In the genomic region with DNA sequence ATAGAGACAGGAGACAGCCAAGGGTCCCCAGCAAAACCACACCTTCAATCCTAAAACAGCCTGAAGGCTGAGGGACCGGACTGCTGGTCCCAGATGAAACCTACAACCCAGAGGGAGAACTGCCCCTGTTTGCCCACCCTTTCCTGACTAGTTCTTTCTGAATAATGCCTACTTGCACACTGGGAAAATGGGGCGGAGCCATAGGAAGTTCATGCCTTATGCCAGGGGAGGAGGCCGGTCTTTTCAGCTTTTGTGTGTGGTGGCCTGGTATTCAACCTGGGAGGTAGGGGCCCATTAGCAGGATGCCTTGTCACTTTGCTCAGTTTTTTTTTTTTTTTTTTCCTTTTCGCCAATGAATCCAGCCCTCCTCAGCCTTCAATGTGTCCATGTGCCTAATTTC, we compare ENCODE assay signal across 15 cellular contexts. TPM values are rescaled to one million over a fixed set of nuclear protein-coding genes. Genes with fewer than 3 reads are reported as not detected.
DNase-seq lines count a peak whose midpoint lies in the region; ATAC-seq and TF ChIP-seq lines count a peak whose summit lies in the region.
"Had no signal": no experiment of that assay in that cellular context is flagged by ENCODE, and none has a peak within 500 bp of the region (broad histone marks: within the 10 kb centered on the region; RNA-seq: fewer than 3 reads in every experiment).

No MANE protein-coding gene starts in this region.

- no peaks in the 10 kb centered on the region for H3K79me1 ChIP-seq in H9 (ENCODE audit: insufficient read depth, low read depth, low read length, poor library complexity, severe bottlenecking)

- H3K27ac Mint-ChIP-seq in H9 (peak overlapping the region in 1 of 3 experiments; percentile 42; a peak in 2 of 7 replicates), WTC11 (peak overlapping the region; percentile 90; the same call in 1 of the 2 replicates)
- H3K27ac Mint-ChIP-seq: CD4-positive, alpha-beta memory T cell; T-cell had no signal

- H4K20me1 ChIP-seq in H9 (ENCODE audit: control insufficient read depth, insufficient read depth, insufficient read length) = no peaks in the 10 kb centered on the region

- H2BK120ac ChIP-seq in H9 (ENCODE audit: low read depth, low read length, poor library complexity, severe bottlenecking) = no peak overlapping the region

- H3K36me3 ChIP-seq in iPS-20b (ENCODE audit: insufficient read depth, low read depth, low read length) = no peaks in the 10 kb centered on the region
- H3K36me3 ChIP-seq: SJSA1 had no signal

- no peak overlapping the region for H3T11ph ChIP-seq in H9 (ENCODE audit: low read length)

- H2BK5ac ChIP-seq in H9 (ENCODE audit: insufficient read length, low read length) = no peak overlapping the region

- H3K9me3 ChIP-seq in H9 (ENCODE audit: control insufficient read depth, low read depth, low read length) = peaks cover 6% of the 10 kb centered on the region
- peaks cover 9% of the 10 kb centered on the region; the same call in 1 of the 2 replicates for H3K9me3 ChIP-seq in iPS-20b (ENCODE audit: insufficient read depth, low read depth, low read length)
- H3K9me3 ChIP-seq: SJSA1 had no signal

- no peak overlapping the region for H4K8ac ChIP-seq in H9 (replicated peaks; ENCODE audit: insufficient read length, low read depth, low read length)

- H4K91ac ChIP-seq in H9 (ENCODE audit: insufficient read length, low read depth, low read length) = no peak overlapping the region

- H3K4me1 Mint-ChIP-seq in H9 (peaks cover 24 to 30% of the 10 kb centered on the region in 2 experiments), WTC11 (peaks cover 38% of the 10 kb centered on the region)
- H3K4me1 Mint-ChIP-seq: CD4-positive, alpha-beta memory T cell; T-cell had no signal

- no peaks in the 10 kb centered on the region for H3K23me2 ChIP-seq in H9 (ENCODE audit: insufficient read length, low read depth, low read length, poor library complexity, severe bottlenecking)

- no peak overlapping the region for H2BK12ac ChIP-seq in H9 (ENCODE audit: insufficient read length, low read depth, low read length)

- ATAC-seq in WTC11 = peak; percentile 69
- no peak for ATAC-seq in GM19351 (IDR thresholded peaks at IDR 0.05; ENCODE audit: unreplicated experiment)
- ATAC-seq: T-cell had no signal

- H3K27ac ChIP-seq in H9 (ENCODE audit: insufficient read length, low read depth, low read length) = no peak overlapping the region
- H3K27ac ChIP-seq in iPS-20b (ENCODE audit: low read length) = no peak overlapping the region
- H3K27ac ChIP-seq: 22Rv1, SJSA1 had no signal

- DNase-seq in DMS 273 (lab: John Stamatoyannopoulos, UW; ENCODE audit: unreplicated experiment) (peak; percentile 44), DMS 273 treated with DMSO at 0.1 percent for 48 hours (lab: John Stamatoyannopoulos, UW) (no peak), H9 (peak; percentile 80), WTC11 (ENCODE audit: low spot score) (peak; percentile 30), SKM-1 treated with dmso at 0.1 percent for 144 hours (lab: John Stamatoyannopoulos, UW; ENCODE audit: unreplicated experiment) (no peak), SKM-1 (lab: John Stamatoyannopoulos, UW; ENCODE audit: unreplicated experiment) (no peak)
- DNase-seq: CD4-positive, alpha-beta memory T cell; DMS79 treated with DMSO at 0.1 percent for 48 hours; NCI-H187; NCI-H446; T-cell had no signal

- H2BK15ac ChIP-seq in H9 (ENCODE audit: low read depth, low read length) = no peak overlapping the region

- H4K5ac ChIP-seq in H9 (ENCODE audit: insufficient read length, low read depth, low read length) = no peak overlapping the region

- H3K36me3 Mint-ChIP-seq in H9 (ENCODE audit: insufficient read depth in 1 of 3, low read depth in 3 of 3) = peaks cover 24 to 41% (median 27%) of the 10 kb centered on the region in 3 experiments
- H3K36me3 Mint-ChIP-seq in WTC11 = peaks cover 34% of the 10 kb centered on the region
- H3K36me3 Mint-ChIP-seq: T-cell had no signal

- peak overlapping the region; percentile 1 for H3K4me2 ChIP-seq in H9 (ENCODE audit: insufficient read depth, insufficient read length, low read length)

- no peak overlapping the region for H3K4ac ChIP-seq in H9 (ENCODE audit: low read depth, low read length)

- no peak for TF ChIP-seq CTCF in H9 (conservative IDR thresholded peaks at IDR 0.05)
- TF ChIP-seq CTCF in WTC11 (IDR thresholded peaks at IDR 0.05) = no peak

- H3K9me3 Mint-ChIP-seq in H9 (peaks cover 41 to 44% of the 10 kb centered on the region in 2 experiments), WTC11 (peaks cover 35% of the 10 kb centered on the region)
- H3K9me3 Mint-ChIP-seq: T-cell had no signal

- H3K4me1 ChIP-seq in H9 (ENCODE audit: insufficient read depth, low read length) (peaks cover 4% of the 10 kb centered on the region; the same call in 1 of the 2 replicates), iPS-20b (ENCODE audit: insufficient read depth, low read length) (peaks cover 13% of the 10 kb centered on the region)
- H3K4me1 ChIP-seq: SJSA1 had no signal

- H2BK20ac ChIP-seq in H9 (ENCODE audit: low read depth, low read length, poor library complexity, severe bottlenecking) = no peak overlapping the region

- no peaks in the 10 kb centered on the region for H3K79me2 ChIP-seq in H9 (ENCODE audit: insufficient read depth, low read length)

- POLR2A ChIA-PET in WTC11 (lab: Charles Lee) = interaction anchor here (1.0 kb wide), 1 partner anchor 21 kb away, joined by 3 read pairs; a partner anchor contains a TSS

- H3K18ac ChIP-seq in H9 (ENCODE audit: insufficient read length, low read depth, low read length) = no peak overlapping the region

- CTCF ChIA-PET in WTC11 (lab: Charles Lee) = interaction anchor here (0.7 to 1.3 kb wide), 5 partner anchors 9 to 239 kb away, joined by 3 to 8 read pairs (median 4); no protein-coding TSS in a partner anchor

- no peak overlapping the region for H3K14ac ChIP-seq in H9 (ENCODE audit: insufficient read depth, low read length)

- H2AFZ ChIP-seq in H9 (ENCODE audit: low read length) = no peak overlapping the region

- H3K27me3 ChIP-seq in H9 (ENCODE audit: insufficient read depth, low read length) = no peaks in the 10 kb centered on the region
- H3K27me3 ChIP-seq in iPS-20b (ENCODE audit: insufficient read depth, low read length) = no peaks in the 10 kb centered on the region
- H3K27me3 ChIP-seq: SJSA1 had no signal

- H3K23ac ChIP-seq in H9 (ENCODE audit: insufficient read length, low read depth, low read length) = no peak overlapping the region

- H3K9ac ChIP-seq in H9 (ENCODE audit: extremely low read depth, insufficient read length, low read length) (no peak overlapping the region), iPS-20b (ENCODE audit: low read depth, low read length) (peak overlapping the region; percentile 19; the same call in 1 of the 2 replicates)

- WGBS in H9 (ENCODE audit: extremely low coverage, insufficient read length, low lambda C conversion rate) = no CpG with 5 or more reads among the region's 4 CpGs

- no peak overlapping the region for H3K56ac ChIP-seq in H9 (ENCODE audit: insufficient read length, low read depth, low read length)

- H3K4me3 ChIP-seq in iPS-20b (ENCODE audit: low read length) = peak overlapping the region; percentile 34
- H3K4me3 ChIP-seq: SJSA1 had no signal

- no peak overlapping the region for H2AK5ac ChIP-seq in H9 (ENCODE audit: insufficient read length, low read length)

- H3K27me3 Mint-ChIP-seq in H9 (ENCODE audit: low read depth) (no peaks in the 10 kb centered on the region; the same call in 1 of the 2 replicates), WTC11 (ENCODE audit: low read depth) (no peaks in the 10 kb centered on the region; the same call in 1 of the 2 replicates)

- H3K4me3 Mint-ChIP-seq in H9 (no peak overlapping the region), WTC11 (peak overlapping the region; percentile 9; the same call in 1 of the 2 replicates)
- H3K4me3 Mint-ChIP-seq: CD4-positive, alpha-beta memory T cell; T-cell had no signal

TF ChIP-seq in WTC11, 78 proteins besides CTCF, POLR2A, EP300 and RAD21 (continues in another document):
- TF ChIP-seq, protein P1, sequence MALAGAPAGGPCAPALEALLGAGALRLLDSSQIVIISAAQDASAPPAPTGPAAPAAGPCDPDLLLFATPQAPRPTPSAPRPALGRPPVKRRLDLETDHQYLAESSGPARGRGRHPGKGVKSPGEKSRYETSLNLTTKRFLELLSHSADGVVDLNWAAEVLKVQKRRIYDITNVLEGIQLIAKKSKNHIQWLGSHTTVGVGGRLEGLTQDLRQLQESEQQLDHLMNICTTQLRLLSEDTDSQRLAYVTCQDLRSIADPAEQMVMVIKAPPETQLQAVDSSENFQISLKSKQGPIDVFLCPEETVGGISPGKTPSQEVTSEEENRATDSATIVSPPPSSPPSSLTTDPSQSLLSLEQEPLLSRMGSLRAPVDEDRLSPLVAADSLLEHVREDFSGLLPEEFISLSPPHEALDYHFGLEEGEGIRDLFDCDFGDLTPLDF (CRISPR knock-in tag; IDR thresholded peaks at IDR 0.05) = no peak
- TF ChIP-seq SP1 (CRISPR knock-in tag; conservative IDR thresholded peaks at IDR 0.05) = no peak
- TF ChIP-seq NFATC4 (CRISPR knock-in tag; IDR thresholded peaks at IDR 0.05) = no peak
- no peak for TF ChIP-seq ZNF263 (CRISPR knock-in tag; IDR thresholded peaks at IDR 0.05; ENCODE audit: low read depth)
- TF ChIP-seq FOXP1 (CRISPR knock-in tag; IDR thresholded peaks at IDR 0.05; ENCODE audit: borderline replicate concordance) = no peak
- no peak for TF ChIP-seq GRHL2 (CRISPR knock-in tag; IDR thresholded peaks at IDR 0.05; ENCODE audit: insufficient replicate concordance, severe bottlenecking)
- TF ChIP-seq JUN (CRISPR knock-in tag; IDR thresholded peaks at IDR 0.05) = no peak
- TF ChIP-seq, protein P2, sequence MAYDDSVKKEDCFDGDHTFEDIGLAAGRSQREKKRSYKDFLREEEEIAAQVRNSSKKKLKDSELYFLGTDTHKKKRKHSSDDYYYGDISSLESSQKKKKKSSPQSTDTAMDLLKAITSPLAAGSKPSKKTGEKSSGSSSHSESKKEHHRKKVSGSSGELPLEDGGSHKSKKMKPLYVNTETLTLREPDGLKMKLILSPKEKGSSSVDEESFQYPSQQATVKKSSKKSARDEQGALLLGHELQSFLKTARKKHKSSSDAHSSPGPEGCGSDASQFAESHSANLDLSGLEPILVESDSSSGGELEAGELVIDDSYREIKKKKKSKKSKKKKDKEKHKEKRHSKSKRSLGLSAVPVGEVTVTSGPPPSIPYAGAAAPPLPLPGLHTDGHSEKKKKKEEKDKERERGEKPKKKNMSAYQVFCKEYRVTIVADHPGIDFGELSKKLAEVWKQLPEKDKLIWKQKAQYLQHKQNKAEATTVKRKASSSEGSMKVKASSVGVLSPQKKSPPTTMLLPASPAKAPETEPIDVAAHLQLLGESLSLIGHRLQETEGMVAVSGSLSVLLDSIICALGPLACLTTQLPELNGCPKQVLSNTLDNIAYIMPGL (CRISPR knock-in tag; IDR thresholded peaks at IDR 0.05) = no peak
- no peak for TF ChIP-seq ZBTB21 (CRISPR knock-in tag; IDR thresholded peaks at IDR 0.05; ENCODE audit: borderline replicate concordance)

RNA-seq across cellular contexts. Expression of a gene that starts 20.7 kb away (rescaled TPM):
- total RNA-seq in H9 (2021) (368 and 400 TPM in 2 replicates), WTC11 (2021) (500 to 506 TPM (median 502 TPM) in 3 replicates)

Comparison
In these comparisons a context has a peak if more than half of its experiments do, and no peak if none do; other contexts are left out.
1. DNase-seq: peak in DMS 273 (single experiment), H9 (single experiment) and WTC11 (single experiment); none in DMS 273 treated with DMSO at 0.1 percent for 48 hours (single experiment), SKM-1 treated with dmso at 0.1 percent for 144 hours (single experiment) and SKM-1 (single experiment).